In genomic region chr7:29434405-29434804, GRCh38 we compare ENCODE assay signal across 19 cellular contexts.
"Had no signal": no experiment of that assay in that cellular context is flagged by ENCODE, and none has a peak within 500 bp of the region (broad histone marks: within the 10 kb centered on the region; RNA-seq: fewer than 3 reads in every experiment).

No MANE protein-coding gene starts in this region.

- ATAC-seq: stimulated activated naive CD8-positive, alpha-beta T cell treated with anti-CD3 and anti-CD28 coated beads, Interleukin-15, Interleukin-2, amounts not matched to agents 100 U/mL and 50 U/mL, for 24 hours; T-cell; WTC11 had no signal

- H3K36me3 ChIP-seq: colonic mucosa, tibial artery had no signal

- H3K36me3 Mint-ChIP-seq: activated CD4-positive, alpha-beta memory T cell treated with anti-CD3 and anti-CD28 coated beads for 36 hours; activated naive CD8-positive, alpha-beta T cell treated with anti-CD3 and anti-CD28 coated beads, Interleukin-2, amount 10 ng/mL, durations not matched to agents 7 days and 5 days; brain; memory B cell; T-cell; WTC11 had no signal

- H3K9me3 Mint-ChIP-seq: activated CD4-positive, alpha-beta memory T cell treated with anti-CD3 and anti-CD28 coated beads for 36 hours; activated naive CD8-positive, alpha-beta T cell treated with anti-CD3 and anti-CD28 coated beads, Interleukin-2, amount 10 ng/mL, durations not matched to agents 7 days and 5 days; central memory CD8-positive, alpha-beta T cell; memory B cell; nephron progenitor cell; T-cell; WTC11 had no signal

- H3K4me1 Mint-ChIP-seq: nephron progenitor cell, T-cell had no signal

- H3K9me3 ChIP-seq: colonic mucosa, tibial artery had no signal

- H3K27ac ChIP-seq: colonic mucosa, tibial artery had no signal

- H3K4me3 Mint-ChIP-seq: activated CD4-positive, alpha-beta memory T cell treated with anti-CD3 and anti-CD28 coated beads for 36 hours; activated naive CD8-positive, alpha-beta T cell treated with anti-CD3 and anti-CD28 coated beads, Interleukin-2, amount 10 ng/mL, durations not matched to agents 7 days and 5 days; brain; central memory CD8-positive, alpha-beta T cell; memory B cell; nephron progenitor cell; T-cell; WTC11 had no signal

- H3K27ac Mint-ChIP-seq: activated CD4-positive, alpha-beta memory T cell treated with anti-CD3 and anti-CD28 coated beads for 36 hours; activated naive CD8-positive, alpha-beta T cell treated with anti-CD3 and anti-CD28 coated beads, Interleukin-2, amount 10 ng/mL, durations not matched to agents 7 days and 5 days; memory B cell; nephron progenitor cell; T-cell; WTC11 had no signal

- DNase-seq: activated CD4-positive, alpha-beta memory T cell treated with anti-CD3 and anti-CD28 coated beads for 36 hours; activated CD4-positive, alpha-beta T cell treated with anti-CD3 and anti-CD28 coated beads for 4 hours; activated naive CD4-positive, alpha-beta T cell treated with Interleukin-2 at 50 U/mL for 16 hours; activated naive CD8-positive, alpha-beta T cell treated with anti-CD3 and anti-CD28 coated beads, Interleukin-2, amount 10 ng/mL, durations not matched to agents 7 days and 5 days; activated T-cell treated with anti-CD3 and anti-CD28 coated beads for 4 hours; amygdala; colonic mucosa; kidney; nephron progenitor cell; nucleus accumbens; posterior cingulate gyrus; stimulated activated naive CD8-positive, alpha-beta T cell treated with anti-CD3 and anti-CD28 coated beads, Interleukin-15, Interleukin-2, amounts not matched to agents 100 U/mL and 50 U/mL, for 24 hours; substantia nigra; T-cell; tibial artery had no signal

- H3K4me3 ChIP-seq: colonic mucosa, tibial artery had no signal

- H3K4me1 ChIP-seq: colonic mucosa, tibial artery had no signal

- H3K27me3 ChIP-seq: colonic mucosa, tibial artery had no signal
